In the genomic region with DNA sequence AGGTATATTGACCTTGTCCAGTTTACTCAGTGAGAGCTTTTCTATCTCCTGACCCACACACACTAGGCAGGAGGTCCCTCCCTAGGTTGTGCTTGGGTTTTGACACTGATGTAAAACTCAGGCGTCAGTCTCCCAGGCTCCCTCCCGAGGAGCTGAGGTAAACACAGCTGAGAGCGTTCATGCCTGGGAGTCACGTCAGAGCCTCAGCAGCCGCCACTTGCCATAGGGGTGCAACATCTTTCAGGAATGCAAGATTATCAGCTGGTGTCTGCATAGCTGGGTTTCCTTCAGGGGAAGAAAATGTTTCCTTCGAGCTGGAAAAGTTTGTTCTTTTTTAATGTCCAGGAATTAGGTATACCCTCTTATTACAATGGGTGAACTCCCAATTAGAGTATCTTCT, we compare ENCODE assay signal across 10 cellular contexts.
DNase-seq lines count a peak whose midpoint lies in the region; ATAC-seq and TF ChIP-seq lines count a peak whose summit lies in the region.
"Had no signal": no experiment of that assay in that cellular context is flagged by ENCODE, and none has a peak within 500 bp of the region (broad histone marks: within the 10 kb centered on the region; RNA-seq: fewer than 3 reads in every experiment).

No MANE protein-coding gene starts in this region.

- TF ChIP-seq CTCF in foreskin keratinocyte (conservative IDR thresholded peaks at IDR 0.05), result no peak
- no peak for TF ChIP-seq CTCF in ovary (IDR thresholded peaks at IDR 0.05)
- TF ChIP-seq CTCF in tibial artery (IDR thresholded peaks at IDR 0.05), result no peak

- TF ChIP-seq POLR2A in ovary (IDR thresholded peaks at IDR 0.05), result no peak

- WGBS in ovary, 3 donors, result 12 to 31% (median 21%) methylated on average over 6 of the region's 6 CpGs

- peak; percentile 12 for DNase-seq in DMS79 (lab: John Stamatoyannopoulos, UW)
- peak; percentile 2 for DNase-seq in NCI-H226
- peak; percentile 76 to 87 for DNase-seq in foreskin keratinocyte
- DNase-seq in ovary, result peak in 4 of 5 donors; percentile 28 to 63 (median 38)
- no peak for DNase-seq in tibial artery
- DNase-seq in DMS153 treated with DMSO at 0.1 percent for 48 hours (lab: John Stamatoyannopoulos, UW; ENCODE audit: unreplicated experiment), result no peak
- DNase-seq in NCI-H1048 (lab: John Stamatoyannopoulos, UW), result no peak
- DNase-seq: COR-L47, left colon had no signal

- H3K27ac ChIP-seq in foreskin keratinocyte, result peak overlapping the region; percentile 11
- H3K27ac ChIP-seq in ovary, result peak overlapping the region in 1 of 2 donors; percentile 54
- no peak overlapping the region for H3K27ac ChIP-seq in tibial artery

- H3K36me3 ChIP-seq in ovary, result no peaks in the 10 kb centered on the region
- no peaks in the 10 kb centered on the region for H3K36me3 ChIP-seq in tibial artery

- ATAC-seq in foreskin keratinocyte (peak; percentile 92), HG03439 (IDR thresholded peaks at IDR 0.05; ENCODE audit: unreplicated experiment) (no peak)
- ATAC-seq: left colon had no signal

- H3K4me1 ChIP-seq in foreskin keratinocyte (peaks cover 22% of the 10 kb centered on the region), ovary (ENCODE audit: insufficient read depth) (peaks cover 10% of the 10 kb centered on the region), tibial artery (peaks cover 0 to 33% (median 23%) of the 10 kb centered on the region in 4 donors)

- TF ChIP-seq EP300 in ovary (IDR thresholded peaks at IDR 0.05), result no peak

- no peak overlapping the region for H3K4me3 ChIP-seq in ovary
- no peak overlapping the region for H3K4me3 ChIP-seq in tibial artery

- intact Hi-C loops in ovary (cut with DNase I), result no loop called here
- intact Hi-C loops in tibial artery (cut with DNase I; ENCODE audit: low total_unique reads), result no loop called here

- H3K9me3 ChIP-seq in ovary (no peaks in the 10 kb centered on the region), tibial artery (no peaks in the 10 kb centered on the region)

- H3K27me3 ChIP-seq in foreskin keratinocyte, result no peaks in the 10 kb centered on the region
- no peaks in the 10 kb centered on the region for H3K27me3 ChIP-seq in ovary
- H3K27me3 ChIP-seq in tibial artery, result no peaks in the 10 kb centered on the region

Comparison
In these comparisons a context has a peak if more than half of its experiments do, and no peak if none do; other contexts are left out.
1. DNase-seq: peak in DMS79 (single experiment), NCI-H226 (single experiment), foreskin keratinocyte (2 of 2) and ovary (4 of 5); none in tibial artery (0 of 2), DMS153 treated with DMSO at 0.1 percent for 48 hours (single experiment) and NCI-H1048 (single experiment).